Comparison of ENCODE assay signal across 31 cellular contexts in the genomic region with DNA sequence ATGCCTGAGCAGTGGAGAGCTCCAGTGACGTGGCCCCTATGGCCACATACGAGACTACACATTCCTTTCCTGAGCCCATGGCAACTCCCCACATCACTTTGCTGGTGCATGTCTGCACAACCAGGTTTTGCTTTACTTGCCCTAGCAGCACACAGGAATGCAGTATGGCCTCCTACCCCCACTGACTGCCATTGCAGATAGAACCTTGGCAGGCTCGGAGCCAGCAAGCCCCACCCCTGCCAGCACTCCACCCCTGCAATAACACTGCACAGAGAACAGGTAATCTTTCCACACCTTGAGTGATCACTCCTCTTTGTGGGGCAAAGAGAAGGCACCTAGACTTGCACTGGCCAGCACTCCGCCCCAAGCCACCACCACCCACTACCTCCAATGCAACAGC.
"Had no signal": no experiment of that assay in that cellular context is flagged by ENCODE, and none has a peak within 500 bp of the region (broad histone marks: within the 10 kb centered on the region; RNA-seq: fewer than 3 reads in every experiment).

No MANE protein-coding gene starts in this region.

- H3K27ac Mint-ChIP-seq: activated CD4-positive, alpha-beta memory T cell treated with anti-CD3 and anti-CD28 coated beads for 36 hours; activated CD4-positive, alpha-beta T cell treated with anti-CD3 and anti-CD28 coated beads, Interleukin-2, amount 10 ng/mL, durations not matched to agents 24 days and 14 days; immature natural killer cell; naive B cell; nephron progenitor cell; progenitor cell of endocrine pancreas; stimulated activated effector memory CD8-positive, alpha-beta T cell treated with anti-CD3 and anti-CD28 coated beads, Interleukin-12 subunit alpha, Interleukin-12 subunit beta, amount 100 ng/mL, for 72 hours; stimulated activated naive CD8-positive, alpha-beta T cell treated with anti-CD3 and anti-CD28 coated beads, Interleukin-15, Interleukin-2, amounts not matched to agents 100 ng/mL and 50 ng/mL, for 24 hours; T-helper 17 cell; type B pancreatic cell had no signal

- H3K4me1 ChIP-seq: right lobe of liver, vagina had no signal

- H3K36me3 Mint-ChIP-seq: activated CD4-positive, alpha-beta memory T cell treated with anti-CD3 and anti-CD28 coated beads for 36 hours; immature natural killer cell; naive B cell; stimulated activated effector memory CD8-positive, alpha-beta T cell treated with anti-CD3 and anti-CD28 coated beads, Interleukin-12 subunit alpha, Interleukin-12 subunit beta, amount 100 ng/mL, for 72 hours; type B pancreatic cell had no signal

- H3K4me3 Mint-ChIP-seq: activated CD4-positive, alpha-beta memory T cell treated with anti-CD3 and anti-CD28 coated beads for 36 hours; activated CD4-positive, alpha-beta T cell treated with anti-CD3 and anti-CD28 coated beads, Interleukin-2, amount 10 ng/mL, durations not matched to agents 24 days and 14 days; immature natural killer cell; naive B cell; nephron progenitor cell; stimulated activated effector memory CD8-positive, alpha-beta T cell treated with anti-CD3 and anti-CD28 coated beads, Interleukin-12 subunit alpha, Interleukin-12 subunit beta, amount 100 ng/mL, for 72 hours; stimulated activated naive CD8-positive, alpha-beta T cell treated with anti-CD3 and anti-CD28 coated beads, Interleukin-15, Interleukin-2, amounts not matched to agents 100 ng/mL and 50 ng/mL, for 24 hours; T-helper 17 cell; type B pancreatic cell had no signal

- H3K9me3 Mint-ChIP-seq: activated CD4-positive, alpha-beta memory T cell treated with anti-CD3 and anti-CD28 coated beads for 36 hours; activated CD4-positive, alpha-beta T cell treated with anti-CD3 and anti-CD28 coated beads, Interleukin-2, amount 10 ng/mL, durations not matched to agents 24 days and 14 days; stimulated activated naive CD8-positive, alpha-beta T cell treated with anti-CD3 and anti-CD28 coated beads, Interleukin-15, Interleukin-2, amounts not matched to agents 100 ng/mL and 50 ng/mL, for 24 hours had no signal

- H3K4me1 Mint-ChIP-seq: activated CD4-positive, alpha-beta T cell treated with anti-CD3 and anti-CD28 coated beads, Interleukin-2, amount 10 ng/mL, durations not matched to agents 24 days and 14 days; immature natural killer cell; naive B cell; nephron progenitor cell; stimulated activated effector memory CD8-positive, alpha-beta T cell treated with anti-CD3 and anti-CD28 coated beads, Interleukin-12 subunit alpha, Interleukin-12 subunit beta, amount 100 ng/mL, for 72 hours; T-helper 17 cell had no signal

- H3K9me3 ChIP-seq: right lobe of liver, thoracic aorta, vagina had no signal

- ATAC-seq: activated CD4-positive, CD25-positive, alpha-beta regulatory T cell treated with anti-CD3 and anti-CD28 coated beads, Interleukin-2, amount 50 U/mL, for 24 hours; left lobe of liver; right lobe of liver; SK-N-SH treated with all-trans-retinoic acid at 6 μM for 48 hours; stimulated activated effector memory CD8-positive, alpha-beta T cell treated with anti-CD3 and anti-CD28 coated beads, Interleukin-12 subunit alpha, Interleukin-12 subunit beta, amount 100 ng/mL, for 72 hours; T-helper 17 cell had no signal

- H3K36me3 ChIP-seq: brain microvascular endothelial cell, right lobe of liver, thoracic aorta, vagina, WERI-Rb-1 had no signal

- H3K4me3 ChIP-seq: lung, right lobe of liver, thoracic aorta, vagina had no signal

- H3K27me3 ChIP-seq: brain microvascular endothelial cell, right lobe of liver, vagina had no signal

- DNase-seq: activated CD4-positive, alpha-beta memory T cell treated with anti-CD3 and anti-CD28 coated beads for 36 hours; activated CD4-positive, alpha-beta T cell treated with anti-CD3 and anti-CD28 coated beads, Interleukin-2, amount 10 ng/mL, durations not matched to agents 24 days and 14 days; activated CD8-positive, alpha-beta memory T cell treated with anti-CD3 and anti-CD28 coated beads, Interleukin-2, amount 50 U/mL, for 4 hours; activated gamma-delta T cell; activated naive CD4-positive, alpha-beta T cell treated with anti-CD3 and anti-CD28 coated beads, Interleukin-2, amount 50 U/mL, for 16 hours; activated T-cell treated with anti-CD3 and anti-CD28 coated beads, Interleukin-2, amount 50 U/mL, for 1 hour; amniotic stem cell; brain microvascular endothelial cell; caudate nucleus; head of caudate nucleus; hypothalamus; immature natural killer cell; naive B cell; nephron progenitor cell; nucleus accumbens; right lobe of liver; stimulated activated CD4-positive, alpha-beta T cell treated with anti-CD3 and anti-CD28 coated beads, Interleukin-12 subunit alpha, Interleukin-12 subunit beta, amount 100 ng/mL, for 4 hours; stimulated activated CD4-positive, alpha-beta T cell treated with anti-CD3 and anti-CD28 coated beads, Interleukin-4, amount 100 ng/mL, for 24 hours; T-helper 17 cell; T1000; WERI-Rb-1 had no signal

- H3K27ac ChIP-seq: brain microvascular endothelial cell, right lobe of liver, thoracic aorta, vagina, WERI-Rb-1 had no signal

- H3K27me3 Mint-ChIP-seq: activated CD4-positive, alpha-beta T cell treated with anti-CD3 and anti-CD28 coated beads, Interleukin-2, amount 10 ng/mL, durations not matched to agents 24 days and 14 days; progenitor cell of endocrine pancreas; type B pancreatic cell had no signal
